Comparison of ENCODE assay signal across 27 cellular contexts in genomic region chr21:38060533-38060932, GRCh38.
"Had no signal": no experiment of that assay in that cellular context is flagged by ENCODE, and none has a peak within 500 bp of the region (broad histone marks: within the 10 kb centered on the region; RNA-seq: fewer than 3 reads in every experiment).

No MANE protein-coding gene starts in this region.

- H3K27ac ChIP-seq: stomach, suprapubic skin, testis, thoracic aorta, thyroid gland, tibial artery, tibial nerve, transverse colon, upper lobe of left lung, upper lobe of right lung, uterus, vagina had no signal

- H3K4me3 ChIP-seq: stomach, suprapubic skin, testis, thoracic aorta, thyroid gland, tibial artery, tibial nerve, transverse colon, upper lobe of left lung, upper lobe of right lung, uterus, vagina had no signal

- H3K36me3 ChIP-seq: stomach, suprapubic skin, thoracic aorta, thyroid gland, tibial artery, tibial nerve, transverse colon, upper lobe of left lung, upper lobe of right lung, uterus, vagina had no signal

- H3K4me1 ChIP-seq: stomach, suprapubic skin, testis, thyroid gland, tibial artery, tibial nerve, transverse colon, upper lobe of left lung, upper lobe of right lung, uterus, vagina had no signal

- H3K9me3 ChIP-seq: stomach, suprapubic skin, testis, thoracic aorta, thyroid gland, tibial artery, tibial nerve, transverse colon, upper lobe of left lung, upper lobe of right lung, uterus, vagina had no signal

- DNase-seq: stimulated activated CD4-positive, alpha-beta T cell treated with anti-CD3 and anti-CD28 coated beads, Interleukin-2, amount 100 ng/mL, for 48 hours; stimulated activated CD4-positive, alpha-beta T cell treated with anti-CD3 and anti-CD28 coated beads, Interleukin-4, amount 100 ng/mL, for 1 hour; stimulated activated CD4-positive, alpha-beta T cell treated with anti-CD3 and anti-CD28 coated beads, Interleukin-4, amount 100 ng/mL, for 24 hours; stimulated activated CD4-positive, alpha-beta T cell treated with anti-CD3 and anti-CD28 coated beads, Interleukin-4, amount 100 ng/mL, for 4 hours; stimulated activated CD8-positive, alpha-beta memory T cell treated with anti-CD3 and anti-CD28 coated beads, Interleukin-4, amount 100 ng/mL, for 48 hours; stimulated activated naive B cell treated with anti-CD40 and anti-IgM and Interleukin-4, amounts not matched to agents 10 μg/mL and 1 μg/mL and 100 μg/mL, for 72 hours; stimulated activated naive CD4-positive, alpha-beta T cell; stimulated activated naive CD4-positive, alpha-beta T cell treated with Interleukin-2 at 50 U/mL for 16 hours; stimulated activated naive CD8-positive, alpha-beta T cell treated with anti-CD3 and anti-CD28 coated beads, Interleukin-15, amount 100 ng/mL, for 72 hours; stimulated activated naive CD8-positive, alpha-beta T cell treated with anti-CD3 and anti-CD28 coated beads, Interleukin-15, Interleukin-2, amounts not matched to agents 100 U/mL and 50 U/mL, for 24 hours; stomach; substantia nigra; testis; thyroid gland; tibial artery; transverse colon; trophoblast cell; upper lobe of left lung; upper lobe of right lung; uterus had no signal

- H3K27me3 ChIP-seq: stomach, testis, thyroid gland, tibial artery, tibial nerve, transverse colon, upper lobe of left lung, upper lobe of right lung, uterus, vagina had no signal

- FAIRE-seq: urothelium cell line had no signal

- ATAC-seq: stimulated activated effector memory CD8-positive, alpha-beta T cell treated with anti-CD3 and anti-CD28 coated beads, Interleukin-12 subunit alpha, Interleukin-12 subunit beta, amount 100 ng/mL, for 72 hours; stimulated activated memory B cell treated with anti-CD40 and anti-IgM and Interleukin-4, amounts not matched to agents 10 μg/mL and 1 μg/mL and 100 μg/mL, for 72 hours; stimulated activated naive B cell treated with anti-CD40 and anti-IgM and Interleukin-4, amounts not matched to agents 10 μg/mL and 1 μg/mL and 100 μg/mL, for 72 hours; stimulated activated naive CD8-positive, alpha-beta T cell treated with anti-CD3 and anti-CD28 coated beads, Interleukin-15, amount 100 ng/mL, for 72 hours; stimulated activated naive CD8-positive, alpha-beta T cell treated with anti-CD3 and anti-CD28 coated beads, Interleukin-15, Interleukin-2, amounts not matched to agents 100 U/mL and 50 U/mL, for 24 hours; upper lobe of right lung had no signal
